Comparison of ENCODE assay signal across 14 cellular contexts in genomic region chr5:89071941-89072331, GRCh38.
A peak's percentile ranks its signal among the peaks of the same experiment; 100 is the strongest.
DNase-seq lines count a peak whose midpoint lies in the region; ATAC-seq, FAIRE-seq and TF ChIP-seq lines count a peak whose summit lies in the region.
"Had no signal": no experiment of that assay in that cellular context is flagged by ENCODE, and none has a peak within 500 bp of the region (broad histone marks: within the 10 kb centered on the region; RNA-seq: fewer than 3 reads in every experiment).

No MANE protein-coding gene starts in this region.

- H3K27ac ChIP-seq in HepG2 (ENCODE audit: extremely low read length, insufficient read depth, low read length) (no peak overlapping the region), colonic mucosa (no peak overlapping the region)
- H3K27ac ChIP-seq: cardiac muscle cell, GM23248, vagina had no signal

- no peaks in the 10 kb centered on the region for H3K9me3 Mint-ChIP-seq in naive B cell

- H3K4me2 ChIP-seq in HepG2 (ENCODE audit: low read depth, low read length), result no peak overlapping the region

- in situ Hi-C loops in HepG2 (cut with HindIII; ENCODE audit: extremely low pct_ligation_motif_present, low pct_unique_long_range_greater_than_20kb), result no loop called here

- H4K20me1 ChIP-seq in HepG2 (ENCODE audit: insufficient read depth, low read length), result no peaks in the 10 kb centered on the region

- no peak for DNase-seq in naive B cell
- no peak for DNase-seq in OCI-M2 (lab: John Stamatoyannopoulos, UW; ENCODE audit: unreplicated experiment)
- DNase-seq in HepG2 (ENCODE audit: low spot score), result no peak
- no peak for DNase-seq in GOT3 (lab: John Stamatoyannopoulos, UW)
- DNase-seq in colonic mucosa, result no peak
- DNase-seq: COR-L47, GM23248, left ventricle myocardium superior, NCI-H526 treated with DMSO at 0.1 percent for 48 hours had no signal

- TF ChIP-seq EP300 in HepG2 (IDR thresholded peaks at IDR 0.05; ENCODE audit: low read depth in 2 of 2, low read length in 2 of 2), result no peak
- TF ChIP-seq EP300 in HepG2 (CRISPR knock-in tag; IDR thresholded peaks at IDR 0.05; ENCODE audit: borderline replicate concordance), result no peak

- H3K9ac ChIP-seq in HepG2 (ENCODE audit: insufficient read depth, low read depth, low read length) (no peak overlapping the region), colonic mucosa (ENCODE audit: low read depth in 2 of 2, low read length in 2 of 2) (no peak overlapping the region)
- H3K9ac ChIP-seq: GM23248 had no signal

- TF ChIP-seq RAD21 in HepG2 (CRISPR knock-in tag; IDR thresholded peaks at IDR 0.05), result no peak

- WGBS in HepG2 (ENCODE audit: low lambda C conversion rate), result 2% methylated on average over 1 of the region's 1 CpG

- no TSS peak for BruUV-seq in HepG2 (replicated peaks; lab: Mats Ljungman, UMichigan)

- ATAC-seq in GM18868 (IDR thresholded peaks at IDR 0.05; ENCODE audit: unreplicated experiment) (peak; percentile 86), GM21717 (IDR thresholded peaks at IDR 0.05; ENCODE audit: unreplicated experiment) (peak; percentile 73), HG03175 (IDR thresholded peaks at IDR 0.05; ENCODE audit: unreplicated experiment) (peak; percentile 78), naive B cell (ENCODE audit: low read depth in 2 of 2) (no peak), HepG2 (no peak)
- ATAC-seq: left ventricle myocardium superior had no signal

- H3K27me3 ChIP-seq in HepG2 (ENCODE audit: control insufficient read depth in 1 of 2, insufficient read depth in 2 of 2, low read length in 2 of 2), result no peaks in the 10 kb centered on the region
- H3K27me3 ChIP-seq in colonic mucosa, result no peaks in the 10 kb centered on the region
- H3K27me3 ChIP-seq: cardiac muscle cell, vagina had no signal

- H3K4me1 ChIP-seq in HepG2 (ENCODE audit: insufficient read depth, low read length) (no peaks in the 10 kb centered on the region), colonic mucosa (no peaks in the 10 kb centered on the region)
- H3K4me1 ChIP-seq: vagina had no signal

- TF ChIP-seq CTCF in HepG2 (CRISPR knock-in tag; IDR thresholded peaks at IDR 0.05) (no peak), colonic mucosa (IDR thresholded peaks at IDR 0.05) (no peak)

- POLR2A ChIA-PET in HepG2 (lab: Yijun Ruan, JAX), result no interaction called here

- peaks cover 8 to 26% (median 13%) of the 10 kb centered on the region in 3 donors for H3K4me1 Mint-ChIP-seq in naive B cell

- H3K36me3 Mint-ChIP-seq in naive B cell, result no peaks in the 10 kb centered on the region

- FAIRE-seq in HepG2 (lab: Jason Lieb, UNC), result no peak

- no peak overlapping the region for H3K4me3 ChIP-seq in HepG2 (replicated peaks in 1 of 3; ENCODE audit: insufficient read depth in 1 of 3, low read depth in 2 of 3, low read length in 3 of 3)
- H3K4me3 ChIP-seq in colonic mucosa, result no peak overlapping the region
- H3K4me3 ChIP-seq: cardiac muscle cell, GM23248, vagina had no signal

- H3K36me3 ChIP-seq in HepG2 (replicated peaks in 1 of 2; ENCODE audit: control insufficient read depth in 1 of 2, insufficient read depth in 2 of 2, low read length in 2 of 2), result no peaks in the 10 kb centered on the region
- no peaks in the 10 kb centered on the region for H3K36me3 ChIP-seq in colonic mucosa
- H3K36me3 ChIP-seq: cardiac muscle cell, vagina had no signal

- intact Hi-C loops in HepG2 (cut with micrococcal nuclease; ENCODE audit: unreplicated experiment) (no loop called here), colonic mucosa (cut with DNase I) (no loop called here)

- H3K4me3 Mint-ChIP-seq in naive B cell, result peak overlapping the region; percentile 2 to 65 (median 32)

- H3K79me2 ChIP-seq in HepG2 (ENCODE audit: insufficient read depth, low read length), result no peaks in the 10 kb centered on the region

- CTCF ChIA-PET in HepG2 (lab: Yijun Ruan, JAX; ENCODE audit: low intra/inter-chr PET ratio, low total read pairs), result no interaction called here

- H3K9me3 ChIP-seq in HepG2 (ENCODE audit: low read length) (no peaks in the 10 kb centered on the region), colonic mucosa (no peaks in the 10 kb centered on the region)
- H3K9me3 ChIP-seq: vagina had no signal

- no peak for TF ChIP-seq POLR2A in HepG2 (IDR thresholded peaks at IDR 0.05; ENCODE audit: insufficient read depth in 1 of 2, low read depth in 2 of 2, low read length in 2 of 2)

- no peak overlapping the region for H2AFZ ChIP-seq in HepG2 (ENCODE audit: low read length)
- H2AFZ ChIP-seq: GM23248 had no signal

- no peak overlapping the region for H3K27ac Mint-ChIP-seq in naive B cell

- no peaks in the 10 kb centered on the region for H3K27me3 Mint-ChIP-seq in naive B cell

TF ChIP-seq in HepG2, 621 proteins besides CTCF, POLR2A, EP300 and RAD21:
- TF ChIP-seq ZBTB14 (CRISPR knock-in tag; IDR thresholded peaks at IDR 0.05) (no peak), STAT6 (CRISPR knock-in tag; IDR thresholded peaks at IDR 0.05; ENCODE audit: borderline replicate concordance) (no peak), ZNF761 (CRISPR knock-in tag; conservative IDR thresholded peaks at IDR 0.05) (no peak), NR1H2 (CRISPR knock-in tag; IDR thresholded peaks at IDR 0.05; ENCODE audit: borderline replicate concordance, low read depth) (no peak), TCF12 (IDR thresholded peaks at IDR 0.05) (no peak), TCF12 (CRISPR knock-in tag; IDR thresholded peaks at IDR 0.05) (no peak), SMAD3 (CRISPR knock-in tag; IDR thresholded peaks at IDR 0.05) (no peak), GRHL1 (CRISPR knock-in tag; conservative IDR thresholded peaks at IDR 0.05) (no peak), ZBTB38 (CRISPR knock-in tag; IDR thresholded peaks at IDR 0.05) (no peak), RNF219 (CRISPR knock-in tag; IDR thresholded peaks at IDR 0.05) (no peak), ZNF841 (CRISPR knock-in tag; IDR thresholded peaks at IDR 0.05; ENCODE audit: borderline replicate concordance) (no peak), GTF2F1 (IDR thresholded peaks at IDR 0.05; ENCODE audit: low read length) (no peak), ZNF430 (CRISPR knock-in tag; IDR thresholded peaks at IDR 0.05) (no peak), ZNF138 (CRISPR knock-in tag; IDR thresholded peaks at IDR 0.05; ENCODE audit: low read depth) (no peak), KLF9 (CRISPR knock-in tag; IDR thresholded peaks at IDR 0.05; ENCODE audit: low read depth) (no peak)

Comparison
In these comparisons a context has a peak if more than half of its experiments do, and no peak if none do; other contexts are left out.
1. ATAC-seq: peak in GM18868 (single experiment), GM21717 (single experiment) and HG03175 (single experiment); none in naive B cell (0 of 2) and HepG2 (single experiment).